ENCODE assay signal across 8 cellular contexts in the genomic region with DNA sequence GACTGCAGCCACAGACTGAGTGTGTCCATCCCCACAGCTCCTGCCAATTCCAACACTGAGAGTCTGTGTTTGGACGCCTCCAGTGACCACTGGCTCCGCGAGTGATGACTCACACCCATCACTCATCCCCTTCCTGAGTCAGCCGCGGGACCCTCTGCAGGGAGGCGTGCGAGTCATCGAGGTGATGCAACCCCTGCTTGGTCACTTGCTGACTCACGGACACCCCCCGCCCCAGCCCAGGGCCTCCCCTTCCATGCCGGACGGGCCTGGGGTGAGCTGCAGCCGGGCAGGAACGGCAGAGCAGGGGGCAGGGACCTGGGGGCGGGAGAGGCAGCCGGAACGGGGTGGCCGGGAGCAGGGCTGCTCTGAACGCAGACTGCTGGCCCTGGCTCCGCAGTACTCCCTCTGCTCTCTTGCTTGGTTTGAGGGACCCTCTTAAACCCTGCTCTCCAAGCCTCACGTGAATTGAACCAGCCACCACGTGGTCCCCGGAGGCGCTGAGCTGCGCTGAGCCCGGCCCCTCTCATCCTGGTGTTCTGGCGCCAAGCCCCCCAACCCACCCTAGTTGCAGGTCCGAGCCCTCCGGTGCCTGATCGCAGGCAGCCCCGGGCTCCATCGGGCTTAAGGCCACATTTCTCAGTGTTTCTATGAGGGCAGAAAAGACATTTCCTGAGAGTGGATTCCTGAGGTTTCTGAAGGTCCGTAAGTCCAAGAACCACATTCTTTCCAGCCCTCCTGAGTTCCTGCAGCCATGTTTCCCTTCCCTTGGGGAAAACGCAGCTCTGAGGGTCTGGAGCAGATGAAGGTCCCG. TPM values are rescaled to one million over a fixed set of nuclear protein-coding genes. Genes with fewer than 3 reads are reported as not detected.
A peak's percentile ranks its signal among the peaks of the same experiment; 100 is the strongest.
DNase-seq lines count a peak whose midpoint lies in the region; ATAC-seq, FAIRE-seq and TF ChIP-seq lines count a peak whose summit lies in the region.

No MANE protein-coding gene starts in this region.

- no peak overlapping the region for H3K27ac Mint-ChIP-seq in activated CD4-positive, alpha-beta T cell treated with anti-CD3 and anti-CD28 coated beads for 36 hours
- peak overlapping the region; percentile 6 for H3K27ac Mint-ChIP-seq in neural crest cell (ENCODE audit: unreplicated experiment)

- POLR2A ChIA-PET in activated CD4-positive, alpha-beta T cell treated with anti-CD3 and anti-CD28 coated beads for 36 hours (lab: Charles Lee), result no interaction called here

- CTCF ChIA-PET in activated CD4-positive, alpha-beta T cell treated with anti-CD3 and anti-CD28 coated beads for 36 hours (lab: Charles Lee), result interaction anchor here (0.9 kb wide), 1 partner anchor 248 kb away, joined by 3 read pairs; no protein-coding TSS in a partner anchor

- H3K36me3 Mint-ChIP-seq in activated CD4-positive, alpha-beta T cell treated with anti-CD3 and anti-CD28 coated beads for 36 hours (ENCODE audit: low read depth), result peaks cover 2% of the 10 kb centered on the region
- H3K36me3 Mint-ChIP-seq in neural crest cell (ENCODE audit: low read depth), result no peaks in the 10 kb centered on the region

- peaks cover 4% of the 10 kb centered on the region for H3K4me1 Mint-ChIP-seq in activated CD4-positive, alpha-beta T cell treated with anti-CD3 and anti-CD28 coated beads for 36 hours
- H3K4me1 Mint-ChIP-seq in neural crest cell, result peaks cover 16% of the 10 kb centered on the region

- intact Hi-C loops in activated CD4-positive, alpha-beta T cell treated with anti-CD3 and anti-CD28 coated beads for 36 hours (cut with DNase I, micrococcal nuclease), result no loop called here

- peak; percentile 72 for DNase-seq in activated CD4-positive, alpha-beta T cell treated with anti-CD3 and anti-CD28 coated beads for 36 hours
- DNase-seq in activated CD4-positive, alpha-beta T cell treated with anti-CD3 and anti-CD28 coated beads for 4 hours, result no peak
- DNase-seq in SW 1271 (lab: John Stamatoyannopoulos, UW) (peak; percentile 93), fibroblast of mammary gland (ENCODE audit: low read depth) (peak; percentile 100), neural crest cell (ENCODE audit: low read depth, low spot score) (no peak), urothelium cell line (ENCODE audit: low spot score) (peak; percentile 88), NAMALWA (ENCODE audit: low spot score) (no peak), NCI-H82 (lab: John Stamatoyannopoulos, UW) (no peak)

- peaks cover 20% of the 10 kb centered on the region for H3K27me3 Mint-ChIP-seq in activated CD4-positive, alpha-beta T cell treated with anti-CD3 and anti-CD28 coated beads for 36 hours
- peaks cover 2% of the 10 kb centered on the region for H3K27me3 Mint-ChIP-seq in neural crest cell (ENCODE audit: low read depth)

- TF ChIP-seq CTCF in fibroblast of mammary gland (conservative IDR thresholded peaks at IDR 0.05; ENCODE audit: control insufficient read depth, insufficient read depth, low read depth, low read length), result no peak
- TF ChIP-seq CTCF in neural crest cell (conservative IDR thresholded peaks at IDR 0.05), result no peak

- H3K4me3 ChIP-seq in fibroblast of mammary gland (ENCODE audit: control insufficient read depth, low read depth, low read length), result peak overlapping the region; percentile 9

- peak; percentile 67 for ATAC-seq in activated CD4-positive, alpha-beta T cell treated with anti-CD3 and anti-CD28 coated beads for 36 hours

- FAIRE-seq in urothelium cell line (lab: Jason Lieb, UNC), result peak; percentile 86

- no peak overlapping the region for H3K4me3 Mint-ChIP-seq in activated CD4-positive, alpha-beta T cell treated with anti-CD3 and anti-CD28 coated beads for 36 hours
- no peak overlapping the region for H3K4me3 Mint-ChIP-seq in neural crest cell

- H3K9me3 Mint-ChIP-seq in activated CD4-positive, alpha-beta T cell treated with anti-CD3 and anti-CD28 coated beads for 36 hours (ENCODE audit: low read depth), result no peaks in the 10 kb centered on the region
- no peaks in the 10 kb centered on the region for H3K9me3 Mint-ChIP-seq in neural crest cell

RNA-seq across cellular contexts. Expression of a gene that starts 32.4 kb away (rescaled TPM):
- 10 to 100 TPM; 17.6 to 23.5 TPM for total RNA-seq in activated CD4-positive, alpha-beta T cell treated with anti-CD3 and anti-CD28 coated beads for 36 hours
- total RNA-seq in neural crest cell, result 54.9 and 58.8 TPM in 2 replicates

RNA-seq across cellular contexts. Expression of a gene that starts 50.7 kb away (rescaled TPM):
- total RNA-seq in activated CD4-positive, alpha-beta T cell treated with anti-CD3 and anti-CD28 coated beads for 36 hours, result under 1 TPM; 0.21 to 0.43 TPM
- 0.27 and 0.84 TPM in 2 replicates for total RNA-seq in neural crest cell

RNA-seq across cellular contexts. Expression of a gene that starts 57.0 kb away (rescaled TPM):
- total RNA-seq in activated CD4-positive, alpha-beta T cell treated with anti-CD3 and anti-CD28 coated beads for 36 hours, result 1 to 10 TPM; 6.4 to 9.0 TPM
- total RNA-seq in neural crest cell, result 16.4 and 18.0 TPM in 2 replicates

Comparison
In these comparisons a context has a peak if more than half of its experiments do, and no peak if none do; other contexts are left out.
1. DNase-seq: peak in activated CD4-positive, alpha-beta T cell treated with anti-CD3 and anti-CD28 coated beads for 36 hours (single experiment), SW 1271 (2 of 2), fibroblast of mammary gland (single experiment) and urothelium cell line (single experiment); none in activated CD4-positive, alpha-beta T cell treated with anti-CD3 and anti-CD28 coated beads for 4 hours (0 of 2), neural crest cell (single experiment), NAMALWA (single experiment) and NCI-H82 (single experiment).